ENCODE assay signal across 29 cellular contexts in genomic region chr1:3187415-3188149, GRCh38.
A peak's percentile ranks its signal among the peaks of the same experiment; 100 is the strongest.
DNase-seq lines count a peak whose midpoint lies in the region; ATAC-seq and TF ChIP-seq lines count a peak whose summit lies in the region.
"Had no signal": no experiment of that assay in that cellular context is flagged by ENCODE, and none has a peak within 500 bp of the region (broad histone marks: within the 10 kb centered on the region; RNA-seq: fewer than 3 reads in every experiment).

No MANE protein-coding gene starts in this region.

- no TSS peak for BruUV-seq in MCF 10A (replicated peaks; lab: Mats Ljungman, UMichigan)

- H3K4me3 Mint-ChIP-seq in naive thymus-derived CD8-positive, alpha-beta T cell, result no peak overlapping the region
- no peak overlapping the region for H3K4me3 Mint-ChIP-seq in MCF 10A (ENCODE audit: unreplicated experiment)
- H3K4me3 Mint-ChIP-seq: B cell; IgD-negative memory B cell; stimulated activated effector memory CD8-positive, alpha-beta T cell treated with anti-CD3 and anti-CD28 coated beads, Interleukin-12 subunit alpha, Interleukin-12 subunit beta, amount 100 ng/mL, for 72 hours; T-helper 17 cell had no signal

- intact Hi-C loops in ascending aorta (cut with DNase I) (loop anchor here (1.0 to 5.0 kb wide), 4 partner anchors 59 to 180 kb away; no protein-coding TSS in a partner anchor), tibial artery (cut with DNase I; ENCODE audit: low total_unique reads) (no loop called here), MCF 10A (cut with micrococcal nuclease) (no loop called here)

- H3K27ac Mint-ChIP-seq in naive thymus-derived CD8-positive, alpha-beta T cell, result no peak overlapping the region
- no peak overlapping the region for H3K27ac Mint-ChIP-seq in MCF 10A (ENCODE audit: low read depth, unreplicated experiment)
- H3K27ac Mint-ChIP-seq: B cell; IgD-negative memory B cell; stimulated activated effector memory CD8-positive, alpha-beta T cell treated with anti-CD3 and anti-CD28 coated beads, Interleukin-12 subunit alpha, Interleukin-12 subunit beta, amount 100 ng/mL, for 72 hours; T-helper 17 cell had no signal

- peak overlapping the region; percentile 9 for H3K9ac ChIP-seq in mucosa of stomach (ENCODE audit: low read length)
- H3K9ac ChIP-seq: GM23248 had no signal

- TF ChIP-seq POLR2A in Peyer's patch (IDR thresholded peaks at IDR 0.05), result no peak

- ATAC-seq in naive thymus-derived CD8-positive, alpha-beta T cell, result no peak
- ATAC-seq: stimulated activated effector memory CD8-positive, alpha-beta T cell treated with anti-CD3 and anti-CD28 coated beads, Interleukin-12 subunit alpha, Interleukin-12 subunit beta, amount 100 ng/mL, for 72 hours; T-helper 17 cell had no signal

- peaks cover 0 to 9% (median 2%) of the 10 kb centered on the region in 4 donors for H3K4me1 Mint-ChIP-seq in naive thymus-derived CD8-positive, alpha-beta T cell
- no peaks in the 10 kb centered on the region for H3K4me1 Mint-ChIP-seq in MCF 10A (ENCODE audit: insufficient read depth, unreplicated experiment)
- H3K4me1 Mint-ChIP-seq: B cell; IgD-negative memory B cell; stimulated activated effector memory CD8-positive, alpha-beta T cell treated with anti-CD3 and anti-CD28 coated beads, Interleukin-12 subunit alpha, Interleukin-12 subunit beta, amount 100 ng/mL, for 72 hours; T-helper 17 cell had no signal

- no peaks in the 10 kb centered on the region for H3K9me3 Mint-ChIP-seq in naive thymus-derived CD8-positive, alpha-beta T cell
- H3K9me3 Mint-ChIP-seq in MCF 10A (ENCODE audit: unreplicated experiment), result peaks cover 7% of the 10 kb centered on the region
- H3K9me3 Mint-ChIP-seq: IgD-negative memory B cell; stimulated activated effector memory CD8-positive, alpha-beta T cell treated with anti-CD3 and anti-CD28 coated beads, Interleukin-12 subunit alpha, Interleukin-12 subunit beta, amount 100 ng/mL, for 72 hours had no signal

- peak overlapping the region in 1 of 2 donors; percentile 56 for H3K4me3 ChIP-seq in ascending aorta
- no peak overlapping the region for H3K4me3 ChIP-seq in cardiac muscle cell
- no peak overlapping the region for H3K4me3 ChIP-seq in mucosa of stomach (ENCODE audit: low read length)
- H3K4me3 ChIP-seq in tibial artery, result peak overlapping the region; percentile 31 to 37
- no peak overlapping the region for H3K4me3 ChIP-seq in Peyer's patch
- H3K4me3 ChIP-seq: GM23248, SK-N-MC, testis had no signal

- H3K4me1 ChIP-seq in ascending aorta (peaks cover 31 to 81% of the 10 kb centered on the region in 2 donors), cardiac muscle cell (ENCODE audit: low read depth) (peaks cover 33% of the 10 kb centered on the region), mucosa of stomach (ENCODE audit: control insufficient read depth, insufficient read depth, low read length) (peaks cover 63% of the 10 kb centered on the region), tibial artery (peaks cover 3 to 100% (median 87%) of the 10 kb centered on the region in 4 donors), Peyer's patch (no peaks in the 10 kb centered on the region)

- H3K27ac ChIP-seq in ascending aorta (peak overlapping the region; percentile 99), cardiac muscle cell (peak overlapping the region; percentile 70), tibial artery (peak overlapping the region; percentile 91 to 98), Peyer's patch (no peak overlapping the region)
- H3K27ac ChIP-seq: GM23248, neutrophil, SK-N-MC had no signal

- no peaks in the 10 kb centered on the region for H3K36me3 Mint-ChIP-seq in naive thymus-derived CD8-positive, alpha-beta T cell
- no peaks in the 10 kb centered on the region for H3K36me3 Mint-ChIP-seq in MCF 10A (ENCODE audit: insufficient read depth, unreplicated experiment)
- H3K36me3 Mint-ChIP-seq: IgD-negative memory B cell; stimulated activated effector memory CD8-positive, alpha-beta T cell treated with anti-CD3 and anti-CD28 coated beads, Interleukin-12 subunit alpha, Interleukin-12 subunit beta, amount 100 ng/mL, for 72 hours had no signal

- CTCF ChIA-PET in MCF 10A (lab: Yijun Ruan, JAX), result no interaction called here

- no peaks in the 10 kb centered on the region for H3K9me3 ChIP-seq in ascending aorta
- H3K9me3 ChIP-seq in cardiac muscle cell (ENCODE audit: low read depth), result peaks cover 2% of the 10 kb centered on the region
- H3K9me3 ChIP-seq in mucosa of stomach (ENCODE audit: control insufficient read depth, low read length), result no peaks in the 10 kb centered on the region
- no peaks in the 10 kb centered on the region for H3K9me3 ChIP-seq in tibial artery
- no peaks in the 10 kb centered on the region for H3K9me3 ChIP-seq in Peyer's patch
- H3K9me3 ChIP-seq: neutrophil, testis had no signal

- TF ChIP-seq CTCF in ascending aorta (IDR thresholded peaks at IDR 0.05), result no peak
- TF ChIP-seq CTCF in cardiac muscle cell (IDR thresholded peaks at IDR 0.05; ENCODE audit: low read depth, low read length), result no peak
- no peak for TF ChIP-seq CTCF in tibial artery (IDR thresholded peaks at IDR 0.05)
- no peak for TF ChIP-seq CTCF in Peyer's patch (IDR thresholded peaks at IDR 0.05)
- TF ChIP-seq CTCF in MCF 10A (IDR thresholded peaks at IDR 0.05; ENCODE audit: unreplicated experiment), result no peak

- H3K36me3 ChIP-seq in ascending aorta, result no peaks in the 10 kb centered on the region
- peaks cover 3% of the 10 kb centered on the region for H3K36me3 ChIP-seq in cardiac muscle cell
- H3K36me3 ChIP-seq in mucosa of stomach (ENCODE audit: control insufficient read depth, insufficient read depth, low read length), result no peaks in the 10 kb centered on the region
- H3K36me3 ChIP-seq in tibial artery, result no peaks in the 10 kb centered on the region
- no peaks in the 10 kb centered on the region for H3K36me3 ChIP-seq in Peyer's patch
- H3K36me3 ChIP-seq: neutrophil had no signal

- peaks cover 5 to 58% (median 32%) of the 10 kb centered on the region in 5 donors for H3K27me3 Mint-ChIP-seq in naive thymus-derived CD8-positive, alpha-beta T cell
- no peaks in the 10 kb centered on the region for H3K27me3 Mint-ChIP-seq in MCF 10A (ENCODE audit: insufficient read depth, unreplicated experiment)

- POLR2A ChIA-PET in naive thymus-derived CD8-positive, alpha-beta T cell (lab: Charles Lee), result no interaction called here
- POLR2A ChIA-PET in MCF 10A (lab: Yijun Ruan, JAX), result no interaction called here

- H3K27me3 ChIP-seq in ascending aorta, result no peaks in the 10 kb centered on the region
- no peaks in the 10 kb centered on the region for H3K27me3 ChIP-seq in cardiac muscle cell
- H3K27me3 ChIP-seq in mucosa of stomach (ENCODE audit: control insufficient read depth, insufficient read depth, low read length), result no peaks in the 10 kb centered on the region
- H3K27me3 ChIP-seq in tibial artery, result no peaks in the 10 kb centered on the region
- H3K27me3 ChIP-seq in Peyer's patch, result no peaks in the 10 kb centered on the region
- H3K27me3 ChIP-seq: testis had no signal

- DNase-seq in ascending aorta (ENCODE audit: low spot score in 2 of 2), result no peak
- DNase-seq in cardiac muscle cell (ENCODE audit: low read depth in 1 of 2, low spot score in 1 of 2), result no peak
- DNase-seq in tibial artery, result no peak
- no peak for DNase-seq in Peyer's patch
- DNase-seq in naive thymus-derived CD8-positive, alpha-beta T cell, result no peak
- no peak for DNase-seq in MCF 10A (ENCODE audit: unreplicated experiment)
- DNase-seq in T-helper 1 cell, result no peak
- DNase-seq: activated CD4-positive, alpha-beta T cell treated with anti-CD3 and anti-CD28 coated beads for 4 hours; activated naive CD4-positive, alpha-beta T cell treated with Interleukin-2 at 50 U/mL for 16 hours; activated T-cell treated with anti-CD3 and anti-CD28 coated beads, Interleukin-2, amount 50 U/mL, for 48 hours; central memory CD4-positive, alpha-beta T cell; DMS79; effector CD4-positive, alpha-beta T cell; erythroblast; foreskin fibroblast; GF-D8; GM23248; hypothalamus; NCI-H1092 treated with DMSO at 0.1 percent for 48 hours; NCI-H1930; NCI-H69; T-helper 17 cell; testis had no signal

Comparison
In these comparisons a context has a peak if more than half of its experiments do, and no peak if none do; other contexts are left out.
1. H3K27ac ChIP-seq: peak in ascending aorta (2 of 2), cardiac muscle cell (single experiment) and tibial artery (2 of 2); none in Peyer's patch (0 of 4).
2. H3K4me3 ChIP-seq: peak in tibial artery (2 of 2); none in cardiac muscle cell (single experiment), mucosa of stomach (single experiment) and Peyer's patch (0 of 4).